ENCODE assay signal across 1 cellular context in the genomic region with DNA sequence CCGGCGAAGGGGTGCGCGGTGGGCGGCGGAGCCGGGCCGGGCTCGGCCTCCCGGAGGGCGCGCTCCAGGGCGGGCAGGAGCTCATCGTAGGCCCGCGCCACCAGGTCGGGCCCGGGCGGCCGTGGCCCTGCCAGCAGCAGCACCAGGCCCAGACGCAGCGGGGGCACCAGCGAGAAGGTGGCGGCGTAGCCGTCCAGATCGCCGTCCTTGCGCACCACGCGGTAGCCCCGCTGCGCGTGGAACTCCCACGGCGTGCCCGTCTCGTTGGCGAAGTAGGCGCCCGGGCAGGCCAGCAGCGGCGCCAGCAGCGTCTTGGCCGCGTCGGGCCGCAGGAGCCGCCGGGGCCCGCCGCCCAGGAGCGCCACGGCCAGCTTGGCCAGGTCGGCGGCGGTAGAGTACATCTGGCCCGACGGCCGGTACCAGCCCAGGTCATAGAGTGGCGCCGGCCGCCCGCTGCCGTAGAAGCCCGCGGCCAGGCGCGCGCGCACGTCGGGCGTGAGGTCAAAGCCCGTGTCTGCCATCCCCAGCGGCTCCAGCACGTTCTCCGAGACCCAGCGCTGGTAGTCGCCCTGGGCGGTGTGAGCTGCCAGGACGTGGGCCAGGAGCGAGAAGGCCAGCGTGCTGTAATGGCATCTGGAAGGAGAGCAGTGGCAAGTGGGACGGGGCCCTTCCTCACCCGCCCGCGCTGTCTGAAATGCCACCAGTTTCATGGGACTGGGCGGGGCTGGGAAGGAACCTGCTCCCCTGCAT.
TF ChIP-seq lines count a peak whose summit lies in the region.

No MANE protein-coding gene starts in this region.

TF ChIP-seq in WTC11, 78 proteins besides CTCF, POLR2A, EP300 and RAD21 (continued from another document):
- TF ChIP-seq, protein P1, sequence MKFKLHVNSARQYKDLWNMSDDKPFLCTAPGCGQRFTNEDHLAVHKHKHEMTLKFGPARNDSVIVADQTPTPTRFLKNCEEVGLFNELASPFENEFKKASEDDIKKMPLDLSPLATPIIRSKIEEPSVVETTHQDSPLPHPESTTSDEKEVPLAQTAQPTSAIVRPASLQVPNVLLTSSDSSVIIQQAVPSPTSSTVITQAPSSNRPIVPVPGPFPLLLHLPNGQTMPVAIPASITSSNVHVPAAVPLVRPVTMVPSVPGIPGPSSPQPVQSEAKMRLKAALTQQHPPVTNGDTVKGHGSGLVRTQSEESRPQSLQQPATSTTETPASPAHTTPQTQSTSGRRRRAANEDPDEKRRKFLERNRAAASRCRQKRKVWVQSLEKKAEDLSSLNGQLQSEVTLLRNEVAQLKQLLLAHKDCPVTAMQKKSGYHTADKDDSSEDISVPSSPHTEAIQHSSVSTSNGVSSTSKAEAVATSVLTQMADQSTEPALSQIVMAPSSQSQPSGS (CRISPR knock-in tag; IDR thresholded peaks at IDR 0.05; ENCODE audit: borderline replicate concordance, low read depth) = no peak
- TF ChIP-seq RELA (CRISPR knock-in tag; IDR thresholded peaks at IDR 0.05; ENCODE audit: borderline replicate concordance) = no peak
- TF ChIP-seq, protein P2, sequence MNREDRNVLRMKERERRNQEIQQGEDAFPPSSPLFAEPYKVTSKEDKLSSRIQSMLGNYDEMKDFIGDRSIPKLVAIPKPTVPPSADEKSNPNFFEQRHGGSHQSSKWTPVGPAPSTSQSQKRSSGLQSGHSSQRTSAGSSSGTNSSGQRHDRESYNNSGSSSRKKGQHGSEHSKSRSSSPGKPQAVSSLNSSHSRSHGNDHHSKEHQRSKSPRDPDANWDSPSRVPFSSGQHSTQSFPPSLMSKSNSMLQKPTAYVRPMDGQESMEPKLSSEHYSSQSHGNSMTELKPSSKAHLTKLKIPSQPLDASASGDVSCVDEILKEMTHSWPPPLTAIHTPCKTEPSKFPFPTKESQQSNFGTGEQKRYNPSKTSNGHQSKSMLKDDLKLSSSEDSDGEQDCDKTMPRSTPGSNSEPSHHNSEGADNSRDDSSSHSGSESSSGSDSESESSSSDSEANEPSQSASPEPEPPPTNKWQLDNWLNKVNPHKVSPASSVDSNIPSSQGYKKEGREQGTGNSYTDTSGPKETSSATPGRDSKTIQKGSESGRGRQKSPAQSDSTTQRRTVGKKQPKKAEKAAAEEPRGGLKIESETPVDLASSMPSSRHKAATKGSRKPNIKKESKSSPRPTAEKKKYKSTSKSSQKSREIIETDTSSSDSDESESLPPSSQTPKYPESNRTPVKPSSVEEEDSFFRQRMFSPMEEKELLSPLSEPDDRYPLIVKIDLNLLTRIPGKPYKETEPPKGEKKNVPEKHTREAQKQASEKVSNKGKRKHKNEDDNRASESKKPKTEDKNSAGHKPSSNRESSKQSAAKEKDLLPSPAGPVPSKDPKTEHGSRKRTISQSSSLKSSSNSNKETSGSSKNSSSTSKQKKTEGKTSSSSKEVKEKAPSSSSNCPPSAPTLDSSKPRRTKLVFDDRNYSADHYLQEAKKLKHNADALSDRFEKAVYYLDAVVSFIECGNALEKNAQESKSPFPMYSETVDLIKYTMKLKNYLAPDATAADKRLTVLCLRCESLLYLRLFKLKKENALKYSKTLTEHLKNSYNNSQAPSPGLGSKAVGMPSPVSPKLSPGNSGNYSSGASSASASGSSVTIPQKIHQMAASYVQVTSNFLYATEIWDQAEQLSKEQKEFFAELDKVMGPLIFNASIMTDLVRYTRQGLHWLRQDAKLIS (CRISPR knock-in tag; IDR thresholded peaks at IDR 0.05; ENCODE audit: borderline replicate concordance) = no peak
TF ChIP-seq in WTC11: peak in this region for 3.
